ENCODE assay signal across 10 cellular contexts in the genomic region with DNA sequence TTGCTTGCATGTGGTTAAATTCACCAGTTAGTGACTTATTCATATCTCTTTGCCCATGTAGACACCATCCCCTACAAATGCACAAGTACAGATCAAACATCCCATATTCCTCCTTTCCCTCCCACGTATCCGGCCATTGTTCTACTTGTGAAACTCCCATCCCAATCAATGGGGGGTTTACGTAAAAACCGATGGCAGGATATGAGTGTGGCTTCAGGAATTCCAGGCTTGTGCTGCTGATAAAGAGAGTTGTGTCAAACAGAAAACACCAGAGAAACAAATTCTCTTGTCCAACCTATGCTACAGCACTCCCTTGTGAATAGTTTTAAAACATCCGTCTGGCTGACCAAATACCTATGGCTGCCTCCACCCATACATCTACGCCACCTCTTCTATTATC. TPM values are rescaled to one million over a fixed set of nuclear protein-coding genes. Genes with fewer than 3 reads are reported as not detected.
DNase-seq lines count a peak whose midpoint lies in the region; ATAC-seq lines count a peak whose summit lies in the region.
"Had no signal": no experiment of that assay in that cellular context is flagged by ENCODE, and none has a peak within 500 bp of the region (broad histone marks: within the 10 kb centered on the region; RNA-seq: fewer than 3 reads in every experiment).

No MANE protein-coding gene starts in this region.

- peaks cover 0 to 7% (median 0%) of the 10 kb centered on the region in 5 donors for H3K36me3 ChIP-seq in subcutaneous abdominal adipose tissue (ENCODE audit: control insufficient read depth in 5 of 5, insufficient read depth in 5 of 5, low read length in 5 of 5)
- H3K36me3 ChIP-seq: BE2C had no signal

- no peak overlapping the region for H3K4me3 Mint-ChIP-seq in activated T-cell treated with anti-CD3 and anti-CD28 coated beads, Interleukin-2, amount 50 U/mL, for 24 hours
- no peak overlapping the region for H3K4me3 Mint-ChIP-seq in activated T-helper 2 cell treated with anti-CD3 and anti-CD28 coated beads, Interferon-gamma antibody, Interleukin-2, Interleukin-4, amounts not matched to agents 10 μg/mL and 5 μg/mL and 100 μg/mL, durations not matched to agents 14 hours and 24 hours and 36 hours (ENCODE audit: low read depth)

- no peak overlapping the region for H3K9ac ChIP-seq in subcutaneous abdominal adipose tissue (ENCODE audit: low read length in 5 of 5)

- H3K4me1 ChIP-seq in subcutaneous abdominal adipose tissue (ENCODE audit: control insufficient read depth in 5 of 5, insufficient read depth in 5 of 5, low read length in 5 of 5): peaks cover 0 to 95% (median 12%) of the 10 kb centered on the region in 5 donors
- H3K4me1 ChIP-seq: BE2C had no signal

- DNase-seq in activated T-cell treated with anti-CD3 and anti-CD28 coated beads, Interleukin-2, amount 50 U/mL, for 24 hours: no peak
- DNase-seq in activated T-cell treated with anti-CD3 and anti-CD28 coated beads, Interleukin-2, amount 50 U/mL, for 1 hour: no peak
- DNase-seq in amniotic epithelial cell (ENCODE audit: low read depth) (peak; percentile 95), iris pigment epithelial cell (ENCODE audit: low read depth) (peak; percentile 98), NAMALWA (ENCODE audit: low spot score) (no peak)
- no peak for DNase-seq in activated T-helper 2 cell treated with anti-CD3 and anti-CD28 coated beads, Interferon-gamma antibody, Interleukin-2, Interleukin-4, amounts not matched to agents 10 μg/mL and 5 μg/mL and 100 μg/mL, durations not matched to agents 14 hours and 24 hours and 36 hours (ENCODE audit: low spot score)
- DNase-seq: BE2C, NCI-H2227 treated with DMSO at 0.1 percent for 48 hours had no signal

- H3K4me3 ChIP-seq in subcutaneous abdominal adipose tissue (ENCODE audit: low read depth in 1 of 5, low read length in 5 of 5): no peak overlapping the region

- no peaks in the 10 kb centered on the region for H3K9me3 ChIP-seq in subcutaneous abdominal adipose tissue (ENCODE audit: control insufficient read depth in 5 of 5, low read length in 5 of 5)
- H3K9me3 ChIP-seq: BE2C had no signal

- H3K27ac ChIP-seq in subcutaneous abdominal adipose tissue (ENCODE audit: low read depth, low read length): peak overlapping the region; percentile 39

- H3K36me3 Mint-ChIP-seq in activated T-cell treated with anti-CD3 and anti-CD28 coated beads, Interleukin-2, amount 50 U/mL, for 24 hours (ENCODE audit: low read depth): peaks cover 62% of the 10 kb centered on the region
- H3K36me3 Mint-ChIP-seq in activated T-helper 2 cell treated with anti-CD3 and anti-CD28 coated beads, Interferon-gamma antibody, Interleukin-2, Interleukin-4, amounts not matched to agents 10 μg/mL and 5 μg/mL and 100 μg/mL, durations not matched to agents 14 hours and 24 hours and 36 hours (ENCODE audit: low read depth): peaks cover 65% of the 10 kb centered on the region

- peaks cover 10% of the 10 kb centered on the region for H3K9me3 Mint-ChIP-seq in activated T-cell treated with anti-CD3 and anti-CD28 coated beads, Interleukin-2, amount 50 U/mL, for 24 hours
- peaks cover 4% of the 10 kb centered on the region for H3K9me3 Mint-ChIP-seq in activated T-helper 2 cell treated with anti-CD3 and anti-CD28 coated beads, Interferon-gamma antibody, Interleukin-2, Interleukin-4, amounts not matched to agents 10 μg/mL and 5 μg/mL and 100 μg/mL, durations not matched to agents 14 hours and 24 hours and 36 hours

- peak overlapping the region; percentile 28 for H3K27ac Mint-ChIP-seq in activated T-cell treated with anti-CD3 and anti-CD28 coated beads, Interleukin-2, amount 50 U/mL, for 24 hours
- H3K27ac Mint-ChIP-seq in activated T-helper 2 cell treated with anti-CD3 and anti-CD28 coated beads, Interferon-gamma antibody, Interleukin-2, Interleukin-4, amounts not matched to agents 10 μg/mL and 5 μg/mL and 100 μg/mL, durations not matched to agents 14 hours and 24 hours and 36 hours: no peak overlapping the region

- H3K4me1 Mint-ChIP-seq in activated T-cell treated with anti-CD3 and anti-CD28 coated beads, Interleukin-2, amount 50 U/mL, for 24 hours (ENCODE audit: low read depth): peaks cover 98% of the 10 kb centered on the region
- H3K4me1 Mint-ChIP-seq in activated T-helper 2 cell treated with anti-CD3 and anti-CD28 coated beads, Interferon-gamma antibody, Interleukin-2, Interleukin-4, amounts not matched to agents 10 μg/mL and 5 μg/mL and 100 μg/mL, durations not matched to agents 14 hours and 24 hours and 36 hours (ENCODE audit: low read depth): peaks cover 69% of the 10 kb centered on the region

- no peaks in the 10 kb centered on the region for H3K27me3 Mint-ChIP-seq in activated T-cell treated with anti-CD3 and anti-CD28 coated beads, Interleukin-2, amount 50 U/mL, for 24 hours
- H3K27me3 Mint-ChIP-seq in activated T-helper 2 cell treated with anti-CD3 and anti-CD28 coated beads, Interferon-gamma antibody, Interleukin-2, Interleukin-4, amounts not matched to agents 10 μg/mL and 5 μg/mL and 100 μg/mL, durations not matched to agents 14 hours and 24 hours and 36 hours (ENCODE audit: low read depth): no peaks in the 10 kb centered on the region

- intact Hi-C loops in activated T-helper 2 cell treated with anti-CD3 and anti-CD28 coated beads, Interferon-gamma antibody, Interleukin-2, Interleukin-4, amounts not matched to agents 10 μg/mL and 5 μg/mL and 100 μg/mL, durations not matched to agents 14 hours and 24 hours and 36 hours (cut with micrococcal nuclease): no loop called here

- H3K27me3 ChIP-seq in subcutaneous abdominal adipose tissue (ENCODE audit: control insufficient read depth in 5 of 5, insufficient read depth in 4 of 5, low read length in 5 of 5): no peaks in the 10 kb centered on the region

- ATAC-seq in activated CD4-positive, CD25-positive, alpha-beta regulatory T cell treated with anti-CD3 and anti-CD28 coated beads, Interleukin-2, amount 50 U/mL, for 24 hours: no peak

RNA-seq across cellular contexts. Expression of a gene that starts 15.5 kb away (rescaled TPM):
- total RNA-seq in activated T-helper 2 cell treated with anti-CD3 and anti-CD28 coated beads, Interferon-gamma antibody, Interleukin-2, Interleukin-4, amounts not matched to agents 10 μg/mL and 5 μg/mL and 100 μg/mL, durations not matched to agents 14 hours and 24 hours and 36 hours: 38.1 and 38.3 TPM in 2 replicates

Comparison
In these comparisons a context has a peak if more than half of its experiments do, and no peak if none do; other contexts are left out.
1. DNase-seq: peak in amniotic epithelial cell (single experiment) and iris pigment epithelial cell (single experiment); none in activated T-cell treated with anti-CD3 and anti-CD28 coated beads, Interleukin-2, amount 50 U/mL, for 24 hours (single experiment), activated T-cell treated with anti-CD3 and anti-CD28 coated beads, Interleukin-2, amount 50 U/mL, for 1 hour (single experiment), activated T-helper 2 cell treated with anti-CD3 and anti-CD28 coated beads, Interferon-gamma antibody, Interleukin-2, Interleukin-4, amounts not matched to agents 10 μg/mL and 5 μg/mL and 100 μg/mL, durations not matched to agents 14 hours and 24 hours and 36 hours (single experiment) and NAMALWA (single experiment).